Comparison of ENCODE assay signal across 39 cellular contexts in genomic region chrX:103360916-103361315, GRCh38. TPM values are rescaled to one million over a fixed set of nuclear protein-coding genes. Genes with fewer than 3 reads are reported as not detected.
"Had no signal": no experiment of that assay in that cellular context is flagged by ENCODE, and none has a peak within 500 bp of the region (broad histone marks: within the 10 kb centered on the region; RNA-seq: fewer than 3 reads in every experiment).

No MANE protein-coding gene starts in this region.

- H3K9me3 Mint-ChIP-seq: activated CD4-positive, alpha-beta memory T cell treated with anti-CD3 and anti-CD28 coated beads, Interleukin-2, amount 10 ng/mL, durations not matched to agents 7 days and 5 days; activated naive CD4-positive, alpha-beta T cell treated with anti-CD3 and anti-CD28 coated beads, Interleukin-2, amount 10 ng/mL, durations not matched to agents 7 days and 5 days; activated naive CD8-positive, alpha-beta T cell treated with anti-CD3 and anti-CD28 coated beads, Interleukin-2, amount 50 U/mL, for 24 hours; T-helper 1 cell treated with Interleukin-12 subunit alpha and Interleukin-12 subunit beta and Interleukin-4 antibody, amounts not matched to agents 30 μg/mL and 1 μg/mL, for 36 hours; T-helper 2 cell treated with Interferon-gamma antibody and Interleukin-4, amounts not matched to agents 5 μg/mL and 100 μg/mL, for 36 hours; WTC11 had no signal

- H3K27ac ChIP-seq: brain microvascular endothelial cell, Peyer's patch, SJSA1 had no signal

- H3K27ac Mint-ChIP-seq: activated CD4-positive, alpha-beta memory T cell treated with anti-CD3 and anti-CD28 coated beads, Interleukin-2, amount 10 ng/mL, durations not matched to agents 7 days and 5 days; activated CD8-positive, alpha-beta memory T cell treated with anti-CD3 and anti-CD28 coated beads, Interleukin-2, amount 10 ng/mL, durations not matched to agents 7 days and 5 days; activated naive CD4-positive, alpha-beta T cell treated with anti-CD3 and anti-CD28 coated beads, Interleukin-2, amount 10 ng/mL, durations not matched to agents 7 days and 5 days; activated naive CD8-positive, alpha-beta T cell; activated naive CD8-positive, alpha-beta T cell treated with anti-CD3 and anti-CD28 coated beads, Interleukin-2, amount 50 U/mL, for 24 hours; T-helper 1 cell treated with Interleukin-12 subunit alpha and Interleukin-12 subunit beta and Interleukin-4 antibody, amounts not matched to agents 30 μg/mL and 1 μg/mL, for 36 hours; T-helper 2 cell treated with Interferon-gamma antibody and Interleukin-4, amounts not matched to agents 5 μg/mL and 100 μg/mL, for 36 hours; WTC11 had no signal

- H3K4me3 Mint-ChIP-seq: activated CD4-positive, alpha-beta memory T cell treated with anti-CD3 and anti-CD28 coated beads, Interleukin-2, amount 10 ng/mL, durations not matched to agents 7 days and 5 days; activated CD8-positive, alpha-beta memory T cell treated with anti-CD3 and anti-CD28 coated beads, Interleukin-2, amount 10 ng/mL, durations not matched to agents 7 days and 5 days; activated naive CD4-positive, alpha-beta T cell treated with anti-CD3 and anti-CD28 coated beads, Interleukin-2, amount 10 ng/mL, durations not matched to agents 7 days and 5 days; activated naive CD8-positive, alpha-beta T cell; activated naive CD8-positive, alpha-beta T cell treated with anti-CD3 and anti-CD28 coated beads, Interleukin-2, amount 50 U/mL, for 24 hours; T-helper 1 cell treated with Interleukin-12 subunit alpha and Interleukin-12 subunit beta and Interleukin-4 antibody, amounts not matched to agents 30 μg/mL and 1 μg/mL, for 36 hours; T-helper 2 cell treated with Interferon-gamma antibody and Interleukin-4, amounts not matched to agents 5 μg/mL and 100 μg/mL, for 36 hours; WTC11 had no signal

- H3K27me3 ChIP-seq: brain microvascular endothelial cell, MG63, Peyer's patch, SJSA1 had no signal

- H3K4me1 ChIP-seq: Peyer's patch had no signal

- H3K9ac ChIP-seq: SK-N-SH had no signal

- ATAC-seq: activated CD4-positive, CD25-positive, alpha-beta regulatory T cell treated with anti-CD3 and anti-CD28 coated beads, Interleukin-2, amount 50 U/mL, for 24 hours; activated CD8-positive, alpha-beta memory T cell treated with anti-CD3 and anti-CD28 coated beads, Interleukin-2, amount 10 ng/mL, durations not matched to agents 7 days and 5 days; activated naive CD8-positive, alpha-beta T cell treated with anti-CD3 and anti-CD28 coated beads, Interleukin-2, amount 50 U/mL, for 24 hours; PC-3; WTC11 had no signal

- H3K4me2 ChIP-seq: SK-N-SH had no signal

- H3K9me3 ChIP-seq: MG63, Peyer's patch, SJSA1, SK-N-SH had no signal

- DNase-seq: activated CD4-positive, alpha-beta memory T cell treated with anti-CD3 and anti-CD28 coated beads, Interleukin-2, amount 10 ng/mL, durations not matched to agents 7 days and 5 days; activated CD4-positive, alpha-beta T cell treated with anti-CD3 and anti-CD28 coated beads for 4 hours; activated CD4-positive, alpha-beta T cell treated with anti-CD3 and anti-CD28 coated beads, Interleukin-2, amount 50 U/mL, for 1 hour; activated CD8-positive, alpha-beta memory T cell treated with anti-CD3 and anti-CD28 coated beads for 24 hours; activated CD8-positive, alpha-beta memory T cell treated with anti-CD3 and anti-CD28 coated beads, Interleukin-2, amount 10 ng/mL, durations not matched to agents 7 days and 5 days; activated CD8-positive, alpha-beta memory T cell treated with anti-CD3 and anti-CD28 coated beads, Interleukin-2, amount 50 U/mL, for 48 hours; activated effector memory CD4-positive, alpha-beta T cell treated with Interleukin-2 at 50 U/mL for 16 hours; activated naive CD4-positive, alpha-beta T cell treated with anti-CD3 and anti-CD28 coated beads, Interleukin-2, amount 10 ng/mL, durations not matched to agents 7 days and 5 days; activated naive CD8-positive, alpha-beta T cell treated with anti-CD3 and anti-CD28 coated beads, Interleukin-2, amount 50 U/mL, for 24 hours; activated T-cell treated with anti-CD3 and anti-CD28 coated beads, Interleukin-2, amount 50 U/mL, for 48 hours; amniotic stem cell; aorta; brain microvascular endothelial cell; cerebellar nuclear complex; Kasumi-1; MG63; MV-4-11; NCI-H1092; NCI-H1417; NCI-H146; NCI-H187; NCI-H2029 treated with DMSO at 0.1 percent for 48 hours; NCI-H2107; NCI-H2171; NCI-H510A; NCI-H526; NCI-H748 treated with DMSO at 0.1 percent for 48 hours; NK-92 treated with Interleukin-12 subunit alpha and Interleukin-12 subunit beta, amount 100 ng/mL, for 24 hours; PC-3; Peyer's patch; RPMI8226; SHP77 treated with DMSO at 0.1 percent for 48 hours; SK-N-SH had no signal

- H3K27me3 Mint-ChIP-seq: activated CD4-positive, alpha-beta memory T cell treated with anti-CD3 and anti-CD28 coated beads, Interleukin-2, amount 10 ng/mL, durations not matched to agents 7 days and 5 days; activated CD8-positive, alpha-beta memory T cell treated with anti-CD3 and anti-CD28 coated beads, Interleukin-2, amount 10 ng/mL, durations not matched to agents 7 days and 5 days; activated naive CD8-positive, alpha-beta T cell; activated naive CD8-positive, alpha-beta T cell treated with anti-CD3 and anti-CD28 coated beads, Interleukin-2, amount 50 U/mL, for 24 hours had no signal

- H3K36me3 ChIP-seq: brain microvascular endothelial cell, Peyer's patch had no signal

- H3K4me3 ChIP-seq: MG63, Peyer's patch, SJSA1 had no signal

- H3K36me3 Mint-ChIP-seq: activated CD8-positive, alpha-beta memory T cell treated with anti-CD3 and anti-CD28 coated beads, Interleukin-2, amount 10 ng/mL, durations not matched to agents 7 days and 5 days; activated naive CD4-positive, alpha-beta T cell treated with anti-CD3 and anti-CD28 coated beads, Interleukin-2, amount 10 ng/mL, durations not matched to agents 7 days and 5 days; activated naive CD8-positive, alpha-beta T cell had no signal

RNA-seq across cellular contexts. Expression of gene TCEAL7, which starts 30.9 kb away (rescaled TPM):
- total RNA-seq: activated CD4-positive, alpha-beta memory T cell treated with anti-CD3 and anti-CD28 coated beads, Interleukin-2, amount 10 ng/mL, durations not matched to agents 7 days and 5 days; activated CD8-positive, alpha-beta memory T cell treated with anti-CD3 and anti-CD28 coated beads, Interleukin-2, amount 10 ng/mL, durations not matched to agents 7 days and 5 days; PC-3; SJSA1 had no signal

RNA-seq across cellular contexts. Expression of gene BEX2, which starts 50.1 kb away (rescaled TPM):
- total RNA-seq: SJSA1 had no signal
